Comparison of ENCODE assay signal across 8 cellular contexts in genomic region chr2:12412898-12413305, GRCh38.
A peak's percentile ranks its signal among the peaks of the same experiment; 100 is the strongest.
DNase-seq lines count a peak whose midpoint lies in the region; ATAC-seq, FAIRE-seq and TF ChIP-seq lines count a peak whose summit lies in the region.

No MANE protein-coding gene starts in this region.

- H3K36me3 ChIP-seq in IMR-90 (ENCODE audit: control insufficient read depth, insufficient read depth, low read length) (no peaks in the 10 kb centered on the region), GM12878 (ENCODE audit: control insufficient read depth in 2 of 2, insufficient read depth in 2 of 2, low read length in 1 of 2) (no peaks in the 10 kb centered on the region)

- peak overlapping the region; percentile 67 for H3K4ac ChIP-seq in IMR-90 (ENCODE audit: low read depth, low read length)

- H2AFZ ChIP-seq in IMR-90 (replicated peaks; ENCODE audit: low read length, poor library complexity) = peak overlapping the region; percentile 89
- peak overlapping the region; percentile 50 for H2AFZ ChIP-seq in GM12878 (ENCODE audit: control insufficient read depth, low read depth, low read length)

- no peak overlapping the region for H2AK5ac ChIP-seq in IMR-90 (ENCODE audit: low read depth, low read length)

- H3K27me3 Mint-ChIP-seq in stimulated activated naive CD8-positive, alpha-beta T cell treated with anti-CD3 and anti-CD28 coated beads, Interleukin-15, Interleukin-2, amounts not matched to agents 100 ng/mL and 50 ng/mL, for 24 hours = no peaks in the 10 kb centered on the region

- H2BK5ac ChIP-seq in IMR-90 (ENCODE audit: low read depth, low read length, poor library complexity, severe bottlenecking) = peak overlapping the region; percentile 42

- peak overlapping the region; percentile 2 for H2AK9ac ChIP-seq in IMR-90 (replicated peaks; ENCODE audit: low read depth, low read length, poor library complexity)

- peak overlapping the region; percentile 43 for H3K4me2 ChIP-seq in IMR-90 (ENCODE audit: low read depth, low read length)
- H3K4me2 ChIP-seq in GM12878 (ENCODE audit: control insufficient read depth, insufficient read depth) = peak overlapping the region; percentile 38; the same call in 1 of the 2 replicates

- H3K4me3 ChIP-seq in IMR-90 (ENCODE audit: insufficient read depth, low read depth, low read length) (no peak overlapping the region), GM12878 (no peak overlapping the region)

- no peak for TF ChIP-seq CTCF in IMR-90 (conservative IDR thresholded peaks at IDR 0.05; ENCODE audit: low read depth, low read length)
- no peak for TF ChIP-seq CTCF in GM12878 (IDR thresholded peaks at IDR 0.05 in 2 of 3, conservative IDR thresholded peaks at IDR 0.05 in 1 of 3; ENCODE audit: control insufficient read depth in 2 of 3, extremely low read depth in 1 of 3, insufficient read depth in 1 of 3, low read depth in 3 of 3, low read length in 3 of 3)

- H4K8ac ChIP-seq in IMR-90 (ENCODE audit: low read depth in 2 of 2, low read length in 2 of 2) = peak overlapping the region; percentile 14 to 92

- H3K9me3 ChIP-seq in IMR-90 (ENCODE audit: control insufficient read depth, insufficient read depth, low read length) (no peaks in the 10 kb centered on the region; the same call in none of the 2 replicates), GM12878 (replicated peaks; ENCODE audit: control insufficient read depth, insufficient read depth, low read length) (peaks cover 2% of the 10 kb centered on the region; the same call in 2 of the 3 replicates)

- peak; percentile 86 for FAIRE-seq in GM12878 (lab: Jason Lieb, UNC)

- no peaks in the 10 kb centered on the region for H3K79me1 ChIP-seq in IMR-90 (ENCODE audit: low read depth in 1 of 2, low read length in 2 of 2)

- in situ Hi-C loops in IMR-90 (cut with MboI; ENCODE audit: low sequenced_read_pairs) = loop anchor here (10.0 kb wide), 1 partner anchor 302 kb away; the partner anchor contains the start of gene TRIB2
- in situ Hi-C loops in GM12878 (cut with MboI) = no loop called here

- H4K20me1 ChIP-seq in IMR-90 (ENCODE audit: insufficient read depth, low read length) = no peaks in the 10 kb centered on the region
- no peaks in the 10 kb centered on the region for H4K20me1 ChIP-seq in GM12878 (ENCODE audit: control insufficient read depth, insufficient read depth)

- H3K4me3 Mint-ChIP-seq in stimulated activated naive CD8-positive, alpha-beta T cell treated with anti-CD3 and anti-CD28 coated beads, Interleukin-15, Interleukin-2, amounts not matched to agents 100 ng/mL and 50 ng/mL, for 24 hours = peak overlapping the region; percentile 56

- H3K56ac ChIP-seq in IMR-90 (ENCODE audit: extremely low read depth, insufficient read depth, low read length) = no peak overlapping the region

- CTCF ChIA-PET in IMR-90 (lab: Yijun Ruan, JAX) (interaction anchor here (1.9 kb wide), 1 partner anchor 304 kb away, joined by 8 read pairs; the partner anchor contains the start of gene TRIB2), GM12878 (lab: Yijun Ruan, JAX) (no interaction called here)

- SMC1A ChIA-PET in GM12878 (lab: Charles Lee; ENCODE audit: uncharacterized antibody, unreplicated experiment) = interaction anchor here (1.1 kb wide), 1 partner anchor 17 kb away, joined by 3 read pairs; no protein-coding TSS in a partner anchor

- no TSS peak for BruUV-seq in IMR-90 (replicated peaks; lab: Mats Ljungman, UMichigan)
- BruUV-seq in GM12878 (replicated peaks; lab: Mats Ljungman, UMichigan) = no TSS peak

- H2BK20ac ChIP-seq in IMR-90 (ENCODE audit: low read depth, low read length) = peak overlapping the region; percentile 89

- ATAC-seq in GM21423 (IDR thresholded peaks at IDR 0.05; ENCODE audit: unreplicated experiment) (peak; percentile 95), IMR-90 (ENCODE audit: low read depth) (peak; percentile 69), GM12878 (peak; percentile 99)

- H3K4me1 Mint-ChIP-seq in stimulated activated naive CD8-positive, alpha-beta T cell treated with anti-CD3 and anti-CD28 coated beads, Interleukin-15, Interleukin-2, amounts not matched to agents 100 ng/mL and 50 ng/mL, for 24 hours (ENCODE audit: low read depth) = peaks cover 60% of the 10 kb centered on the region

- intact Hi-C loops in IMR-90 (cut with micrococcal nuclease) = loop anchor here (5.0 to 10.0 kb wide), 2 partner anchors 551 to 588 kb away; no protein-coding TSS in a partner anchor
- intact Hi-C loops in GM12878 (cut with micrococcal nuclease; ENCODE audit: unreplicated experiment) = loop anchor here (2.0 to 10.0 kb wide), 3 partner anchors 131 to 548 kb away; partner anchors contain the start of gene TRIB2

- H2BK15ac ChIP-seq in IMR-90 (ENCODE audit: low read depth, low read length) = 0 out of 3 replicates have a peak overlapping the region, but pooled peaks have one; percentile 25

- TF ChIP-seq POLR2A in IMR-90 (IDR thresholded peaks at IDR 0.05; ENCODE audit: low read depth, low read length) = no peak
- no peak for TF ChIP-seq POLR2A in GM12878 (IDR thresholded peaks at IDR 0.05; ENCODE audit: low read depth, low read length)

- H3K27ac Mint-ChIP-seq in stimulated activated naive CD8-positive, alpha-beta T cell treated with anti-CD3 and anti-CD28 coated beads, Interleukin-15, Interleukin-2, amounts not matched to agents 100 ng/mL and 50 ng/mL, for 24 hours = peak overlapping the region; percentile 54

- peak overlapping the region; percentile 98 for H4K5ac ChIP-seq in IMR-90 (ENCODE audit: low read depth, low read length)

- H3K14ac ChIP-seq in IMR-90 (replicated peaks; ENCODE audit: low read depth, low read length) = peak overlapping the region; percentile 92

- H3K36me3 Mint-ChIP-seq in stimulated activated naive CD8-positive, alpha-beta T cell treated with anti-CD3 and anti-CD28 coated beads, Interleukin-15, Interleukin-2, amounts not matched to agents 100 ng/mL and 50 ng/mL, for 24 hours (ENCODE audit: low read depth) = no peaks in the 10 kb centered on the region

- peak overlapping the region; percentile 69 for H2BK120ac ChIP-seq in IMR-90 (ENCODE audit: low read depth, low read length)

- no peaks in the 10 kb centered on the region for H3K27me3 ChIP-seq in IMR-90 (ENCODE audit: control insufficient read depth, insufficient read depth, low read length)
- no peaks in the 10 kb centered on the region for H3K27me3 ChIP-seq in GM12878 (replicated peaks in 1 of 2; ENCODE audit: control insufficient read depth in 2 of 2, insufficient read depth in 2 of 2, low read length in 1 of 2)

- H3K4me1 ChIP-seq in IMR-90 (ENCODE audit: control insufficient read depth, insufficient read depth, low read length) = peaks cover 8% of the 10 kb centered on the region
- peaks cover 13% of the 10 kb centered on the region; the same call in 1 of the 2 replicates for H3K4me1 ChIP-seq in GM12878 (ENCODE audit: control insufficient read depth, insufficient read depth, low read length)

- H3K27ac ChIP-seq in IMR-90 (ENCODE audit: insufficient read depth, low read length) (peak overlapping the region; percentile 56; the same call in 1 of the 2 replicates), GM12878 (ENCODE audit: control insufficient read depth, insufficient read depth) (no peak overlapping the region), substantia nigra (ENCODE audit: low read depth, low read length, poor library complexity, severe bottlenecking) (no peak overlapping the region)

- H3K9me1 ChIP-seq in IMR-90 (ENCODE audit: insufficient read depth, low read length) = peaks cover 5% of the 10 kb centered on the region

- DNase-seq in CMK (ENCODE audit: low read depth) = peak; percentile 18
- peak; percentile 81 for DNase-seq in IMR-90
- DNase-seq in GM12878 (ENCODE audit: low read depth, low spot score) = peak; percentile 57
- no peak for DNase-seq in dedifferentiated amniotic fluid mesenchymal stem cell (ENCODE audit: extremely low spot score)
- DNase-seq in substantia nigra (lab: John Stamatoyannopoulos, UW) = no peak
- DNase-seq in ecto neural progenitor cell (ENCODE audit: low spot score) = no peak

- 33% methylated on average over 2 of the region's 3 CpGs; no CpG with 5 or more reads in 1 of the 2 experiments for WGBS in IMR-90 (ENCODE audit: extremely low coverage in 2 of 2, insufficient read length in 1 of 2), 2 experiments
- WGBS in GM12878 (ENCODE audit: insufficient coverage, insufficient replicate concordance, low lambda C conversion rate, missing lambda C conversion rate) = 38% methylated on average over 3 of the region's 3 CpGs

- H3K18ac ChIP-seq in IMR-90 (ENCODE audit: low read depth, low read length) = peak overlapping the region; percentile 90

- POLR2A ChIA-PET in IMR-90 (lab: Charles Lee; ENCODE audit: unreplicated experiment) (no interaction called here), GM12878 (lab: Charles Lee) (no interaction called here)

- 0 out of 2 replicates have a peak overlapping the region, but pooled peaks have one; percentile 51 for H3K9ac ChIP-seq in IMR-90 (ENCODE audit: low read depth, low read length)
- no peak overlapping the region for H3K9ac ChIP-seq in GM12878 (ENCODE audit: control insufficient read depth, insufficient read depth, low read length)

- RAD21 ChIA-PET in GM12878 (lab: Charles Lee; ENCODE audit: unreplicated experiment) = no interaction called here

- no peaks in the 10 kb centered on the region for H3K79me2 ChIP-seq in GM12878 (ENCODE audit: control insufficient read depth, insufficient read depth, low read length)

- peak overlapping the region; percentile 40; the same call in 1 of the 2 replicates for H4K91ac ChIP-seq in IMR-90 (ENCODE audit: insufficient read depth, low read depth, low read length)

- TF ChIP-seq EP300 in GM12878 (IDR thresholded peaks at IDR 0.05; ENCODE audit: borderline replicate concordance in 1 of 2, control insufficient read depth in 1 of 2, low read depth in 2 of 2, low read length in 2 of 2) = no peak

- dilution Hi-C loops in IMR-90 (cut with HindIII; ENCODE audit: low sequenced_read_pairs, unreplicated experiment) = no loop called here

- H3K9me3 Mint-ChIP-seq in stimulated activated naive CD8-positive, alpha-beta T cell treated with anti-CD3 and anti-CD28 coated beads, Interleukin-15, Interleukin-2, amounts not matched to agents 100 ng/mL and 50 ng/mL, for 24 hours = no peaks in the 10 kb centered on the region

- TF ChIP-seq RAD21 in IMR-90 (IDR thresholded peaks at IDR 0.05; ENCODE audit: low read length) (peak; percentile 10; the same call in 1 of the 2 replicates), GM12878 (IDR thresholded peaks at IDR 0.05; ENCODE audit: insufficient read depth, low read depth, low read length) (no peak)

- 0 out of 2 replicates have a peak overlapping the region, but pooled peaks have one; percentile 3 for H3K23ac ChIP-seq in IMR-90 (ENCODE audit: low read depth, low read length)

TF ChIP-seq in IMR-90, 13 proteins besides CTCF, POLR2A, EP300 and RAD21 (continues in another document):
- TF ChIP-seq BHLHE40 (IDR thresholded peaks at IDR 0.05; ENCODE audit: low read depth, low read length) = 0 out of 2 replicates have a peak, but pooled peaks have one; percentile 15

TF ChIP-seq in GM12878, 131 proteins besides CTCF, POLR2A, EP300 and RAD21 (continues in another document):
- peak; percentile 74 for TF ChIP-seq TCF3 (IDR thresholded peaks at IDR 0.05; ENCODE audit: borderline replicate concordance, insufficient read depth, low read depth, low read length)
- TF ChIP-seq ZBED1 (IDR thresholded peaks at IDR 0.05; ENCODE audit: borderline replicate concordance) = 0 out of 2 replicates have a peak, but pooled peaks have one; percentile 23
- peak; percentile 26; the same call in 1 of the 2 replicates for TF ChIP-seq CBFB (IDR thresholded peaks at IDR 0.05; ENCODE audit: low read depth)
- peak; percentile 87 for TF ChIP-seq TCF12 (IDR thresholded peaks at IDR 0.05; ENCODE audit: low read depth, low read length)

Comparison
In these comparisons a context has a peak if more than half of its experiments do, and no peak if none do; other contexts are left out.
1. DNase-seq: peak in CMK (single experiment), IMR-90 (single experiment) and GM12878 (single experiment); none in dedifferentiated amniotic fluid mesenchymal stem cell (single experiment), substantia nigra (0 of 49) and ecto neural progenitor cell (single experiment).
2. Peak in every context shown above with its lines, with median percentiles within 50 percentile points of each other: ATAC-seq.